In genomic region chr7:34747842-34748241, GRCh38 we compare ENCODE assay signal across 12 cellular contexts.
DNase-seq lines count a peak whose midpoint lies in the region; ATAC-seq and TF ChIP-seq lines count a peak whose summit lies in the region.
"Had no signal": no experiment of that assay in that cellular context is flagged by ENCODE, and none has a peak within 500 bp of the region (broad histone marks: within the 10 kb centered on the region; RNA-seq: fewer than 3 reads in every experiment).

No MANE protein-coding gene starts in this region.

- peaks cover 20% of the 10 kb centered on the region for H3F3A ChIP-seq in MM.1S (ENCODE audit: insufficient read depth, low read length)

- no peak overlapping the region for H2AFZ ChIP-seq in MM.1S (ENCODE audit: low read length)
- no peak overlapping the region for H2AFZ ChIP-seq in osteoblast (ENCODE audit: low read length)

- H3K9me2 ChIP-seq in MM.1S (replicated peaks; ENCODE audit: insufficient read depth, low read length) = no peaks in the 10 kb centered on the region

- H3K27ac ChIP-seq in MM.1S (ENCODE audit: low read length) (peak overlapping the region; percentile 45; the same call in 1 of the 2 replicates), prostate gland (no peak overlapping the region), osteoblast (ENCODE audit: low read depth, low read length) (no peak overlapping the region)
- H3K27ac ChIP-seq: foreskin keratinocyte had no signal

- WGBS in prostate gland = 27% methylated on average over 2 of the region's 2 CpGs

- no peak for TF ChIP-seq CTCF in MM.1S (IDR thresholded peaks at IDR 0.05; ENCODE audit: low read length)
- no peak for TF ChIP-seq CTCF in prostate gland (IDR thresholded peaks at IDR 0.05)
- no peak for TF ChIP-seq CTCF in osteoblast (IDR thresholded peaks at IDR 0.05; ENCODE audit: extremely low read depth, low read depth, low read length)

- no peaks in the 10 kb centered on the region for H3K79me2 ChIP-seq in MM.1S (ENCODE audit: low read length)
- no peaks in the 10 kb centered on the region for H3K79me2 ChIP-seq in osteoblast (ENCODE audit: insufficient read depth, low read length)

- ATAC-seq in HG02973 (IDR thresholded peaks at IDR 0.05; ENCODE audit: unreplicated experiment) (no peak), HG03175 (IDR thresholded peaks at IDR 0.05; ENCODE audit: unreplicated experiment) (no peak)

- H3K9ac ChIP-seq in MM.1S (ENCODE audit: low read length) = no peak overlapping the region

- H3K36me3 ChIP-seq in MM.1S (replicated peaks; ENCODE audit: insufficient read depth, low read length) (no peaks in the 10 kb centered on the region), prostate gland (no peaks in the 10 kb centered on the region), osteoblast (ENCODE audit: insufficient read depth, low read length) (no peaks in the 10 kb centered on the region)

- peaks cover 32% of the 10 kb centered on the region for H3K4me1 ChIP-seq in MM.1S (ENCODE audit: low read length)
- H3K4me1 ChIP-seq in prostate gland (replicated peaks) = no peaks in the 10 kb centered on the region
- no peaks in the 10 kb centered on the region for H3K4me1 ChIP-seq in osteoblast (ENCODE audit: insufficient read depth, low read length)
- H3K4me1 ChIP-seq: foreskin keratinocyte had no signal

- H3K4me3 ChIP-seq in MM.1S (ENCODE audit: low read length) (no peak overlapping the region), prostate gland (no peak overlapping the region), osteoblast (ENCODE audit: insufficient read depth, low read length) (no peak overlapping the region)

- H4K20me1 ChIP-seq in MM.1S (ENCODE audit: insufficient read depth, low read length) (no peaks in the 10 kb centered on the region), osteoblast (ENCODE audit: insufficient read depth, low read length) (no peaks in the 10 kb centered on the region)

- H3K9me3 ChIP-seq in MM.1S (replicated peaks; ENCODE audit: insufficient read depth, low read length) (no peaks in the 10 kb centered on the region), prostate gland (no peaks in the 10 kb centered on the region), osteoblast (ENCODE audit: low read depth, low read length) (no peaks in the 10 kb centered on the region)

- no peaks in the 10 kb centered on the region for H3K27me3 ChIP-seq in MM.1S (replicated peaks; ENCODE audit: insufficient read depth, low read length)
- no peaks in the 10 kb centered on the region for H3K27me3 ChIP-seq in prostate gland (replicated peaks; ENCODE audit: insufficient read depth)
- no peaks in the 10 kb centered on the region for H3K27me3 ChIP-seq in osteoblast (ENCODE audit: insufficient read depth, low read length)
- H3K27me3 ChIP-seq: foreskin keratinocyte had no signal

- intact Hi-C loops in prostate gland (cut with DNase I) = no loop called here

- TF ChIP-seq POLR2A in prostate gland (IDR thresholded peaks at IDR 0.05) = no peak

- DNase-seq in MM.1S = no peak
- DNase-seq in NCI-H345 treated with DMSO at 0.1 percent for 48 hours (lab: John Stamatoyannopoulos, UW; ENCODE audit: unreplicated experiment) = peak; percentile 88
- peak; percentile 53 for DNase-seq in dermis blood vessel endothelial cell
- peak; percentile 9 for DNase-seq in prostate gland (ENCODE audit: low spot score)
- no peak for DNase-seq in osteoblast (ENCODE audit: insufficient read length, low spot score, missing footprints)
- no peak for DNase-seq in hypothalamus (lab: John Stamatoyannopoulos, UW)
- DNase-seq: activated T-cell treated with anti-CD3 and anti-CD28 coated beads, Interleukin-2, amount 50 U/mL, for 1 hour; central memory CD4-positive, alpha-beta T cell; retina had no signal

- H3K4me2 ChIP-seq in MM.1S (ENCODE audit: low read depth, low read length) (no peak overlapping the region), osteoblast (ENCODE audit: insufficient read depth, low read length) (no peak overlapping the region)

Comparison
In these comparisons a context has a peak if more than half of its experiments do, and no peak if none do; other contexts are left out.
1. DNase-seq: peak in NCI-H345 treated with DMSO at 0.1 percent for 48 hours (single experiment), dermis blood vessel endothelial cell (single experiment) and prostate gland (single experiment); none in MM.1S (single experiment), osteoblast (single experiment) and hypothalamus (0 of 51).